In the genomic region with DNA sequence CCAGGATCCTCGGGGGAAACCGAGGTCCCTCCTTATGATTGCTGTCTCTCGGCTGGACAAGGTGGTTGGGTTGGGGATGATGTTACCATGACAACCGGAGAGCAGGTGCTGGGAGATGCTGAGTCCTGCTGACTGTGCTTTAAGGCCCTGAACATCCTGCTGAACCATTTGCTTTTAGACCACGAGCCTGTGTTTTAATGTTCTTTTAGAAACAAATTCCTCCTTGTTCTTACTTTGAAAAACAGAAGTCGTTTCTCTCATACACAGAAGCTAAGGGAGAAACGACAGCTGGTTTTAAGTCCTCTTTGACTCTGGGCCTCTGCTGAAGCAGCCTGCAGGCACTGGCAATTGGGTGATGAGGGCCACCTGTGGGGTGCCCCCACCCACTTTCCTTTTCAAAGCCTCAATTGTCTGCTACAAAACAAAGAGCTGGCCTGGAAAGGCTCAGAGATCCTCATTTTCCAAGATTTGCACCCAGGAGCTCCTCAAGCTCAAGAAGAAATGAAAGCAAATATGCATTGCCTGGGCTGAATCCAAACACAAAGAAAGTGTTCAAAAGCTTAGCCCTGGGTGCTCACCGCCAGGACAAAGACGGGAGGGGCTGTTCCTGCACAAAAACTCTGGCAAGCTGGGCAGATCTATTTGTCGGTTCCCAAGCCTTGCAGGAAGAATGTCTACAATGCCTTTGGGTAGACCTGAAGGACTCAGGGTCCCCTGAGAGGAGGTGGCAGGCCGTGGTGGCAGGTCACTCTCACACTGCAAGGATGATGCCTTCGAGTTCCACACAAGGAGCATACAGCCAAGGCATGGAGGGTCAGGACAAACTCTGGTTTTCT, we compare ENCODE assay signal across 13 cellular contexts.
DNase-seq lines count a peak whose midpoint lies in the region; ATAC-seq, FAIRE-seq and TF ChIP-seq lines count a peak whose summit lies in the region.
"Had no signal": no experiment of that assay in that cellular context is flagged by ENCODE, and none has a peak within 500 bp of the region (broad histone marks: within the 10 kb centered on the region; RNA-seq: fewer than 3 reads in every experiment).

No MANE protein-coding gene starts in this region.

- no peaks in the 10 kb centered on the region for H3K27me3 Mint-ChIP-seq in T-helper 2 cell treated with Interferon-gamma antibody and Interleukin-4, amounts not matched to agents 5 μg/mL and 100 μg/mL, for 36 hours (ENCODE audit: low read depth)
- H3K27me3 Mint-ChIP-seq in activated CD4-positive, alpha-beta memory T cell treated with anti-CD3 and anti-CD28 coated beads, Interleukin-2, amount 10 ng/mL, durations not matched to agents 7 days and 5 days: no peaks in the 10 kb centered on the region
- H3K27me3 Mint-ChIP-seq: IgD-negative memory B cell had no signal

- CTCF ChIA-PET in activated CD4-positive, alpha-beta memory T cell treated with anti-CD3 and anti-CD28 coated beads, Interleukin-2, amount 10 ng/mL, durations not matched to agents 7 days and 5 days (lab: Charles Lee): interaction anchor here (1.1 kb wide), 1 partner anchor 17 kb away, joined by 3 read pairs; no protein-coding TSS in a partner anchor

- H3K36me3 Mint-ChIP-seq in T-helper 2 cell treated with Interferon-gamma antibody and Interleukin-4, amounts not matched to agents 5 μg/mL and 100 μg/mL, for 36 hours (ENCODE audit: low read depth): peaks cover 6% of the 10 kb centered on the region
- peaks cover 36% of the 10 kb centered on the region for H3K36me3 Mint-ChIP-seq in activated CD4-positive, alpha-beta memory T cell treated with anti-CD3 and anti-CD28 coated beads, Interleukin-2, amount 10 ng/mL, durations not matched to agents 7 days and 5 days (ENCODE audit: low read depth)

- peak in 2 of 5 donors; percentile 38 to 54 for DNase-seq in heart left ventricle
- no peak for DNase-seq in Right ventricle myocardium inferior (ENCODE audit: missing footprints)
- peak; percentile 76 for DNase-seq in pons (ENCODE audit: low spot score)
- no peak for DNase-seq in RCC 7860 (ENCODE audit: low spot score)
- DNase-seq in T-helper 2 cell treated with Interferon-gamma antibody and Interleukin-4, amounts not matched to agents 5 μg/mL and 100 μg/mL, for 36 hours (ENCODE audit: low spot score): no peak
- DNase-seq in activated CD4-positive, alpha-beta memory T cell treated with anti-CD3 and anti-CD28 coated beads, Interleukin-2, amount 10 ng/mL, durations not matched to agents 7 days and 5 days: no peak
- no peak for DNase-seq in activated gamma-delta T cell (lab: John Stamatoyannopoulos, UW)
- DNase-seq: foreskin keratinocyte; stimulated activated CD4-positive, alpha-beta T cell treated with anti-CD3 and anti-CD28 coated beads, Interleukin-12 subunit alpha, Interleukin-12 subunit beta, amount 100 ng/mL, for 4 hours had no signal

- ATAC-seq in heart left ventricle (peak; percentile 22 to 56 (median 52)), Right ventricle myocardium inferior (no peak), gastroesophageal sphincter (no peak)
- ATAC-seq: foreskin keratinocyte had no signal

- no peak for FAIRE-seq in RCC 7860 (lab: Jason Lieb, UNC)
- FAIRE-seq: endometrium, G401.6 had no signal

- H3K27ac ChIP-seq in heart left ventricle (peak overlapping the region in 11 of 12 donors; percentile 56 to 86 (median 78)), gastroesophageal sphincter (peak overlapping the region in 3 of 4 donors; percentile 53 to 57 (median 57))
- H3K27ac ChIP-seq: foreskin keratinocyte had no signal

- H3K4me3 ChIP-seq in heart left ventricle: no peak overlapping the region
- no peak overlapping the region for H3K4me3 ChIP-seq in gastroesophageal sphincter

- 67 to 75% (median 69%) methylated on average over 12 of the region's 12 CpGs for WGBS in heart left ventricle, 4 donors
- 44% methylated on average over 3 to 8 of the region's 12 CpGs for WGBS in gastroesophageal sphincter (ENCODE audit: low coverage in 1 of 2), 2 donors

- TF ChIP-seq EP300 in gastroesophageal sphincter (IDR thresholded peaks at IDR 0.05): no peak

- peaks cover 9 to 37% (median 18%) of the 10 kb centered on the region in 12 donors for H3K4me1 ChIP-seq in heart left ventricle
- peaks cover 0 to 29% (median 0%) of the 10 kb centered on the region in 3 donors for H3K4me1 ChIP-seq in gastroesophageal sphincter
- H3K4me1 ChIP-seq: foreskin keratinocyte had no signal

- POLR2A ChIA-PET in activated CD4-positive, alpha-beta memory T cell treated with anti-CD3 and anti-CD28 coated beads, Interleukin-2, amount 10 ng/mL, durations not matched to agents 7 days and 5 days (lab: Charles Lee): no interaction called here

- H3K4me1 Mint-ChIP-seq in T-helper 2 cell treated with Interferon-gamma antibody and Interleukin-4, amounts not matched to agents 5 μg/mL and 100 μg/mL, for 36 hours (ENCODE audit: low read depth): no peaks in the 10 kb centered on the region
- H3K4me1 Mint-ChIP-seq in activated CD4-positive, alpha-beta memory T cell treated with anti-CD3 and anti-CD28 coated beads, Interleukin-2, amount 10 ng/mL, durations not matched to agents 7 days and 5 days: no peaks in the 10 kb centered on the region

- no peaks in the 10 kb centered on the region for H3K27me3 ChIP-seq in heart left ventricle
- peaks cover 7% of the 10 kb centered on the region for H3K27me3 ChIP-seq in gastroesophageal sphincter

- H3K36me3 ChIP-seq in heart left ventricle (peaks cover 0 to 25% (median 0%) of the 10 kb centered on the region in 9 donors), gastroesophageal sphincter (peaks cover 0 to 5% of the 10 kb centered on the region in 2 donors)

- no peak overlapping the region for H3K4me3 Mint-ChIP-seq in T-helper 2 cell treated with Interferon-gamma antibody and Interleukin-4, amounts not matched to agents 5 μg/mL and 100 μg/mL, for 36 hours
- no peak overlapping the region for H3K4me3 Mint-ChIP-seq in activated CD4-positive, alpha-beta memory T cell treated with anti-CD3 and anti-CD28 coated beads, Interleukin-2, amount 10 ng/mL, durations not matched to agents 7 days and 5 days
- H3K4me3 Mint-ChIP-seq: IgD-negative memory B cell had no signal

- no peaks in the 10 kb centered on the region for H3K9me3 Mint-ChIP-seq in T-helper 2 cell treated with Interferon-gamma antibody and Interleukin-4, amounts not matched to agents 5 μg/mL and 100 μg/mL, for 36 hours
- H3K9me3 Mint-ChIP-seq in activated CD4-positive, alpha-beta memory T cell treated with anti-CD3 and anti-CD28 coated beads, Interleukin-2, amount 10 ng/mL, durations not matched to agents 7 days and 5 days: no peaks in the 10 kb centered on the region
- H3K9me3 Mint-ChIP-seq: IgD-negative memory B cell had no signal

- TF ChIP-seq POLR2A in heart left ventricle (IDR thresholded peaks at IDR 0.05) (no peak), gastroesophageal sphincter (IDR thresholded peaks at IDR 0.05) (no peak)

- no peak overlapping the region for H3K27ac Mint-ChIP-seq in T-helper 2 cell treated with Interferon-gamma antibody and Interleukin-4, amounts not matched to agents 5 μg/mL and 100 μg/mL, for 36 hours
- no peak overlapping the region for H3K27ac Mint-ChIP-seq in activated CD4-positive, alpha-beta memory T cell treated with anti-CD3 and anti-CD28 coated beads, Interleukin-2, amount 10 ng/mL, durations not matched to agents 7 days and 5 days
- H3K27ac Mint-ChIP-seq: IgD-negative memory B cell had no signal

- intact Hi-C loops in heart left ventricle (cut with DNase I): loop anchor here in 2 of 10 donors (10.0 kb wide), 2 partner anchors 175 to 225 kb away; no protein-coding TSS in a partner anchor
- intact Hi-C loops in Right ventricle myocardium inferior (cut with DNase I): no loop called here

- H3K9me3 ChIP-seq in heart left ventricle: no peaks in the 10 kb centered on the region
- H3K9me3 ChIP-seq in gastroesophageal sphincter: no peaks in the 10 kb centered on the region

- TF ChIP-seq CTCF in heart left ventricle (IDR thresholded peaks at IDR 0.05) (no peak), gastroesophageal sphincter (IDR thresholded peaks at IDR 0.05) (no peak)

Comparison
In these comparisons a context has a peak if more than half of its experiments do, and no peak if none do; other contexts are left out.
1. ATAC-seq: peak in heart left ventricle (4 of 4); none in Right ventricle myocardium inferior (single experiment) and gastroesophageal sphincter (single experiment).